18 cellular contexts compared by ENCODE assay signal in the genomic region with DNA sequence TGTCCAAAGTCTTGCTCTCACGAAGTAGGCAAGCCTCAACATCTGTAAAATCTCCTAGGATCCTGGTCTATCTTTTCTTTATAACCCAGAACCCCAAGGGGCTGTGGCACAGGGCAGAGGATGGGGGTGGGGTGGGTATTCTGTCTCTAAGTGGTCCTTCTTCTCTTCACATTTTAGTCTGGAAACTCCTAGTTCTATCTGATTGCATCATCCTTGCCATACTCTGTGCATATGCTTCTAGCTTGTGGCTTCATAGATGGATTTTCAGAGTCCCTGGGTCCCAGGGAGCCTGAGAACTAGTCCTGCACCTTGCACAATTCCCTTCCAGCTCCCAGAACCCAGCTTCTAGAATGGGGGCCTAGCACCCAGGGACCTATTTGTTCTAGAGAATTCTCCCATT. TPM values are rescaled to one million over a fixed set of nuclear protein-coding genes. Genes with fewer than 3 reads are reported as not detected.
DNase-seq lines count a peak whose midpoint lies in the region; ATAC-seq, FAIRE-seq and TF ChIP-seq lines count a peak whose summit lies in the region.
"Had no signal": no experiment of that assay in that cellular context is flagged by ENCODE, and none has a peak within 500 bp of the region (broad histone marks: within the 10 kb centered on the region; RNA-seq: fewer than 3 reads in every experiment).

No MANE protein-coding gene starts in this region.

- POLR2A ChIA-PET in H1 (lab: Charles Lee; ENCODE audit: partially characterized antibody) = no interaction called here

- no peak overlapping the region for H4K5ac ChIP-seq in H1 (ENCODE audit: insufficient read length, low read depth, low read length)

- no peak for TF ChIP-seq RAD21 in H1 (IDR thresholded peaks at IDR 0.05 in 1 of 2, conservative IDR thresholded peaks at IDR 0.05 in 1 of 2; ENCODE audit: low read depth in 2 of 2, low read length in 2 of 2)

- DNase-seq in HFFc6 (no peak), adipocyte (ENCODE audit: low read depth) (peak; percentile 27), H1 (ENCODE audit: low read depth in 1 of 2, low spot score in 2 of 2) (no peak), osteocyte (ENCODE audit: extremely low spot score, unreplicated experiment) (no peak), NCI-H2029 treated with DMSO at 0.1 percent for 48 hours (lab: John Stamatoyannopoulos, UW) (no peak)
- DNase-seq in activated effector memory CD4-positive, alpha-beta T cell treated with anti-CD3 and anti-CD28 coated beads, Interleukin-2, amount 50 U/mL, for 16 hours = no peak
- DNase-seq: ACHN; BE2C; CD4-positive, alpha-beta memory T cell; DMS53; H7 had no signal

- H3K18ac ChIP-seq in H1 (ENCODE audit: extremely low read depth, low read length) = no peak overlapping the region

- H3K9me3 ChIP-seq in adipocyte (ENCODE audit: control insufficient read depth, low read length) (no peaks in the 10 kb centered on the region), H1 (ENCODE audit: insufficient read depth in 2 of 2, low read depth in 1 of 2, low read length in 1 of 2) (no peaks in the 10 kb centered on the region)
- H3K9me3 ChIP-seq: BE2C had no signal

- H3K4me3 ChIP-seq in adipocyte (ENCODE audit: low read length) (no peak overlapping the region), H1 (ENCODE audit: extremely low read depth in 1 of 4, insufficient read depth in 2 of 4, low read depth in 3 of 4, low read length in 4 of 4) (no peak overlapping the region)
- H3K4me3 ChIP-seq: GM23338 had no signal

- no peak overlapping the region for H3K4ac ChIP-seq in H1 (replicated peaks; ENCODE audit: insufficient read length, low read depth, low read length)

- FAIRE-seq in H1 (lab: Jason Lieb, UNC) = no peak
- FAIRE-seq: A204.1, G401.6, GM12891 had no signal

- H3K36me3 Mint-ChIP-seq in HFFc6 (ENCODE audit: low read depth) = peaks cover 56% of the 10 kb centered on the region
- peaks cover 49% of the 10 kb centered on the region for H3K36me3 Mint-ChIP-seq in osteocyte (ENCODE audit: unreplicated experiment)
- H3K36me3 Mint-ChIP-seq: CD4-positive, alpha-beta memory T cell had no signal

- H3K27me3 ChIP-seq in adipocyte (replicated peaks; ENCODE audit: control insufficient read depth, insufficient read depth, low read length) = no peaks in the 10 kb centered on the region
- no peaks in the 10 kb centered on the region for H3K27me3 ChIP-seq in H1 (replicated peaks in 1 of 4; ENCODE audit: control insufficient read depth in 3 of 4, extremely low read depth in 1 of 4, insufficient read depth in 3 of 4, low read length in 3 of 4)
- H3K27me3 ChIP-seq: BE2C had no signal

- H3K4me3 Mint-ChIP-seq in HFFc6 (no peak overlapping the region), osteocyte (ENCODE audit: unreplicated experiment) (no peak overlapping the region)
- H3K4me3 Mint-ChIP-seq: CD4-positive, alpha-beta memory T cell; GM23338 had no signal

- ATAC-seq in GM18868 (IDR thresholded peaks at IDR 0.05; ENCODE audit: unreplicated experiment) (no peak), GM21390 (IDR thresholded peaks at IDR 0.05; ENCODE audit: unreplicated experiment) (no peak)
- ATAC-seq: GM23338 had no signal

- no peaks in the 10 kb centered on the region for H3K79me1 ChIP-seq in H1 (ENCODE audit: low read depth, low read length)

- H3K23me2 ChIP-seq in H1 (ENCODE audit: low read depth, low read length) = no peaks in the 10 kb centered on the region

- no peak overlapping the region for H2BK5ac ChIP-seq in H1 (ENCODE audit: low read depth, low read length)

- peaks cover 52% of the 10 kb centered on the region for H3K4me1 Mint-ChIP-seq in HFFc6 (ENCODE audit: low read depth)
- peaks cover 55% of the 10 kb centered on the region for H3K4me1 Mint-ChIP-seq in osteocyte (ENCODE audit: unreplicated experiment)
- H3K4me1 Mint-ChIP-seq: CD14-positive monocyte; CD4-positive, alpha-beta memory T cell had no signal

- no peak overlapping the region for H3K27ac ChIP-seq in H1 (ENCODE audit: low read depth, low read length)

- H3K27me3 Mint-ChIP-seq in HFFc6 (ENCODE audit: insufficient read depth) (no peaks in the 10 kb centered on the region; the same call in 1 of the 2 replicates), osteocyte (ENCODE audit: unreplicated experiment) (no peaks in the 10 kb centered on the region)

- H3K4me2 ChIP-seq in H1 (ENCODE audit: insufficient read depth in 1 of 2, low read depth in 2 of 2, low read length in 2 of 2) = no peak overlapping the region
- H3K4me2 ChIP-seq: GM23338 had no signal

- H3K9me3 Mint-ChIP-seq in HFFc6 = no peaks in the 10 kb centered on the region
- peaks cover 4% of the 10 kb centered on the region for H3K9me3 Mint-ChIP-seq in osteocyte (ENCODE audit: unreplicated experiment)
- H3K9me3 Mint-ChIP-seq: GM23338 had no signal

- no peak overlapping the region for H2BK15ac ChIP-seq in H1 (ENCODE audit: low read length)

- no peak for TF ChIP-seq POLR2A in H1 (IDR thresholded peaks at IDR 0.05; ENCODE audit: control extremely low read depth in 1 of 2, low read depth in 2 of 2, low read length in 2 of 2)

- no peak overlapping the region for H2BK12ac ChIP-seq in H1 (ENCODE audit: low read depth, low read length)

- TF ChIP-seq CTCF in HFFc6 (IDR thresholded peaks at IDR 0.05) (no peak), H1 (IDR thresholded peaks at IDR 0.05; ENCODE audit: control extremely low read depth in 1 of 3, insufficient read depth in 1 of 3, low read depth in 1 of 3, low read length in 3 of 3) (no peak), osteocyte (IDR thresholded peaks at IDR 0.05) (no peak)

- H2AFZ ChIP-seq in H1 (ENCODE audit: low read length) = no peak overlapping the region
- H2AFZ ChIP-seq: GM23338 had no signal

- H3K9ac ChIP-seq in adipocyte (ENCODE audit: low read length) = no peak overlapping the region
- H3K9ac ChIP-seq in H1 (replicated peaks in 1 of 4; ENCODE audit: extremely low read depth in 1 of 4, low read depth in 3 of 4, low read length in 3 of 4) = no peak overlapping the region

- H4K20me1 ChIP-seq in H1 (replicated peaks in 1 of 2; ENCODE audit: control insufficient read depth in 1 of 2, insufficient read depth in 2 of 2, low read length in 2 of 2) = no peaks in the 10 kb centered on the region

- no peak for TF ChIP-seq EP300 in H1 (IDR thresholded peaks at IDR 0.05; ENCODE audit: borderline replicate concordance in 1 of 2, low read depth in 2 of 2, low read length in 2 of 2)

- H4K8ac ChIP-seq in H1 (ENCODE audit: extremely low read depth, insufficient read depth, low read length) = no peak overlapping the region

- no peak overlapping the region for H2BK20ac ChIP-seq in H1 (ENCODE audit: low read length)

- no peak overlapping the region for H3K14ac ChIP-seq in H1 (ENCODE audit: insufficient read length)

- H3K27ac Mint-ChIP-seq in HFFc6 = peak overlapping the region; percentile 10; the same call in 1 of the 2 replicates
- H3K27ac Mint-ChIP-seq in osteocyte (ENCODE audit: unreplicated experiment) = peak overlapping the region; percentile 76
- H3K27ac Mint-ChIP-seq: CD14-positive monocyte; CD4-positive, alpha-beta memory T cell; GM23338 had no signal

- H3K56ac ChIP-seq in H1 (replicated peaks; ENCODE audit: insufficient read length, low read depth, low read length) = no peak overlapping the region

- H3K4me1 ChIP-seq in adipocyte (ENCODE audit: control insufficient read depth, insufficient read depth, low read length) (no peaks in the 10 kb centered on the region), H1 (replicated peaks in 1 of 4; ENCODE audit: control insufficient read depth in 3 of 4, insufficient read depth in 4 of 4, low read length in 3 of 4) (no peaks in the 10 kb centered on the region)
- H3K4me1 ChIP-seq: BE2C had no signal

- no peak overlapping the region for H3K23ac ChIP-seq in H1 (ENCODE audit: insufficient read length)

- H3K36me3 ChIP-seq in adipocyte (ENCODE audit: control insufficient read depth, insufficient read depth, low read length, severe bottlenecking) = no peaks in the 10 kb centered on the region
- no peaks in the 10 kb centered on the region for H3K36me3 ChIP-seq in H1 (ENCODE audit: control insufficient read depth in 2 of 4, insufficient read depth in 4 of 4, low read length in 3 of 4)
- H3K36me3 ChIP-seq: BE2C had no signal

- no peaks in the 10 kb centered on the region for H3K79me2 ChIP-seq in H1 (ENCODE audit: control insufficient read depth in 1 of 2, insufficient read depth in 2 of 2, low read length in 2 of 2)

- H4K91ac ChIP-seq in H1 (replicated peaks; ENCODE audit: insufficient read length, low read length) = no peak overlapping the region

- 82% methylated on average over 1 of the region's 1 CpG; no CpG with 5 or more reads in 1 of the 2 experiments for WGBS in H1 (ENCODE audit: extremely low coverage in 1 of 2, insufficient coverage in 1 of 2, insufficient read length in 1 of 2, insufficient replicate concordance in 2 of 2, low coverage in 1 of 2, low lambda C conversion rate in 2 of 2, missing lambda C conversion rate in 1 of 2), 2 experiments

- no peak overlapping the region for H2AK5ac ChIP-seq in H1 (ENCODE audit: low read depth, low read length)

- no peak overlapping the region for H2BK120ac ChIP-seq in H1 (replicated peaks; ENCODE audit: low read depth, low read length)

- CTCF ChIA-PET in H1 (lab: Charles Lee; ENCODE audit: partially characterized antibody) = interaction anchor here (0.9 to 1.5 kb wide), 3 partner anchors 145 to 291 kb away, joined by 3 to 5 read pairs (median 3); no protein-coding TSS in a partner anchor

TF ChIP-seq in H1, 55 proteins besides CTCF, POLR2A, EP300 and RAD21:
- 0 out of 2 replicates have a peak, but pooled peaks have one; percentile 28 for TF ChIP-seq CEBPB (IDR thresholded peaks at IDR 0.05; ENCODE audit: low read depth, low read length)
- no peak for TF ChIP-seq ASH2L (IDR thresholded peaks at IDR 0.05; ENCODE audit: low read length)

RNA-seq across cellular contexts. Expression of gene RNF152, which starts 52.5 kb away (rescaled TPM):
- 10 to 100 TPM; 44.3 to 68.4 (median 50.2) TPM for total RNA-seq in HFFc6 (2021; fragmentation: NEBNext Ultra II Directional; extraction: Animal tissue kit (Norgen Biotek cat#: 25700))
- 2.2 and 2.7 TPM in 2 replicates for total RNA-seq in H1 (2021; fragmentation: NEBNext Ultra II Directional; extraction: Animal tissue kit (Norgen Biotek cat#: 25700))
- 1.1 and 1.7 TPM in 2 replicates for polyA plus RNA-seq in H1 (2011; rRNA removed)
- 0.92 TPM for polyA plus RNA-seq in H1 (2011; cell fraction: cytosol; rRNA removed)
- 1.1 TPM for polyA plus RNA-seq in H1 (2011; cell fraction: nucleus; rRNA removed)
- 0.29 to 0.99 TPM (median 0.70 TPM) in 4 replicates for polyA plus RNA-seq in H1 (2012, experiment 1 of 2)
- polyA plus RNA-seq in H1 (2012, experiment 2 of 2) = 0.03 TPM
- polyA plus RNA-seq in H1 (2013, experiment 1 of 2) = 0.69 TPM
- 0.46 TPM for polyA plus RNA-seq in H1 (2013, experiment 2 of 2)
- polyA minus RNA-seq in H1 (2011; rRNA and poly(A)+ RNA removed) = 5.6 and 7.6 TPM in 2 replicates
- 0.81 TPM for polyA minus RNA-seq in H1 (2011; cell fraction: cytosol; rRNA and poly(A)+ RNA removed)
- 4.8 TPM for polyA minus RNA-seq in H1 (2011; cell fraction: nucleus; rRNA and poly(A)+ RNA removed)
- total RNA-seq in osteocyte = 70.0 and 76.4 TPM in 2 replicates
- polyA plus RNA-seq: CD4-positive, alpha-beta memory T cell had no signal

Comparison
In these comparisons a context has a peak if more than half of its experiments do, and no peak if none do; other contexts are left out.
1. RNA of gene RNF152, which starts 52.5 kb away (total RNA-seq): 70.0 to 76.4 TPM in osteocyte and 44.3 to 68.4 TPM in HFFc6; 2.2 to 2.7 TPM in H1; every median in the first group is over 10 times any median in the second.